ENCODE assay signal across 18 cellular contexts in genomic region chr7:124201768-124202349, GRCh38.
"Had no signal": no experiment of that assay in that cellular context is flagged by ENCODE, and none has a peak within 500 bp of the region (broad histone marks: within the 10 kb centered on the region; RNA-seq: fewer than 3 reads in every experiment).

No MANE protein-coding gene starts in this region.

- DNase-seq: activated CD4-positive, alpha-beta T cell treated with anti-CD3 and anti-CD28 coated beads for 1 hour; activated CD4-positive, alpha-beta T cell treated with anti-CD3 and anti-CD28 coated beads, Interleukin-2, amount 50 U/mL, for 48 hours; activated effector memory CD4-positive, alpha-beta T cell treated with anti-CD3 and anti-CD28 coated beads, Interleukin-2, amount 50 U/mL, for 16 hours; activated T-cell treated with anti-CD3 and anti-CD28 coated beads, Interleukin-2, amount 50 U/mL, for 4 hours; caudate nucleus; cortex of kidney; effector CD8-positive, alpha-beta T cell; glutamatergic neuron; ovary; stimulated activated CD4-positive, alpha-beta T cell treated with anti-CD3 and anti-CD28 coated beads, Interleukin-4, amount 100 ng/mL, for 1 hour; stimulated activated CD8-positive, alpha-beta memory T cell treated with anti-CD3 and anti-CD28 coated beads, Interleukin-4, amount 100 ng/mL, for 48 hours; T1000 had no signal

- H3K27ac ChIP-seq: ovary, thoracic aorta had no signal

- H3K27ac Mint-ChIP-seq: activated naive CD4-positive, alpha-beta T cell treated with anti-CD3 and anti-CD28 coated beads, Interleukin-2, amount 50 U/mL, for 72 hours; memory B cell; nephron; stimulated activated naive CD8-positive, alpha-beta T cell treated with anti-CD3 and anti-CD28 coated beads, Interleukin-15, Interleukin-2, amounts not matched to agents 100 ng/mL and 50 ng/mL, for 24 hours had no signal

- H3K9me3 ChIP-seq: ovary, thoracic aorta had no signal

- H3K36me3 ChIP-seq: ovary, thoracic aorta had no signal

- H3K9me3 Mint-ChIP-seq: activated T-cell treated with anti-CD3 and anti-CD28 coated beads, Interleukin-2, amount 50 U/mL, for 4 hours; memory B cell; nephron had no signal

- H3K36me3 Mint-ChIP-seq: activated naive CD4-positive, alpha-beta T cell treated with anti-CD3 and anti-CD28 coated beads, Interleukin-2, amount 50 U/mL, for 72 hours; memory B cell had no signal

- H3K27me3 Mint-ChIP-seq: memory B cell; stimulated activated naive CD8-positive, alpha-beta T cell treated with anti-CD3 and anti-CD28 coated beads, Interleukin-15, Interleukin-2, amounts not matched to agents 100 ng/mL and 50 ng/mL, for 24 hours had no signal

- H3K4me3 Mint-ChIP-seq: activated T-cell treated with anti-CD3 and anti-CD28 coated beads, Interleukin-2, amount 50 U/mL, for 4 hours; memory B cell; nephron; stimulated activated naive CD8-positive, alpha-beta T cell treated with anti-CD3 and anti-CD28 coated beads, Interleukin-15, Interleukin-2, amounts not matched to agents 100 ng/mL and 50 ng/mL, for 24 hours had no signal

- ATAC-seq: activated naive CD4-positive, alpha-beta T cell treated with anti-CD3 and anti-CD28 coated beads, Interleukin-2, amount 50 U/mL, for 72 hours; activated T-cell treated with anti-CD3 and anti-CD28 coated beads, Interleukin-2, amount 50 U/mL, for 4 hours; left lobe of liver had no signal

- H3K4me1 Mint-ChIP-seq: memory B cell, nephron had no signal

- H3K4me3 ChIP-seq: ovary, thoracic aorta had no signal
